In genomic region chr15:90930861-90931629, GRCh38 we compare ENCODE assay signal across 1 cellular context.
TF ChIP-seq lines count a peak whose summit lies in the region.

No MANE protein-coding gene starts in this region.

TF ChIP-seq in K562, 482 proteins besides CTCF, POLR2A, EP300 and RAD21 (continued from another document):
- TF ChIP-seq AFF4 (CRISPR knock-in tag; IDR thresholded peaks at IDR 0.05) (no peak), HNRNPK (IDR thresholded peaks at IDR 0.05; ENCODE audit: low read depth, low read length, poor library complexity, severe bottlenecking) (no peak), PHB2 (IDR thresholded peaks at IDR 0.05; ENCODE audit: low read depth) (no peak), PHTF2 (CRISPR knock-in tag; IDR thresholded peaks at IDR 0.05) (no peak), TAF1 (IDR thresholded peaks at IDR 0.05; ENCODE audit: control insufficient read depth, extremely low read depth, insufficient read depth, low read length, severe bottlenecking) (peak; percentile 31)
